In genomic region chr1:85208488-85208887, GRCh38 we compare ENCODE assay signal across 8 cellular contexts.
"Had no signal": no experiment of that assay in that cellular context is flagged by ENCODE, and none has a peak within 500 bp of the region (broad histone marks: within the 10 kb centered on the region; RNA-seq: fewer than 3 reads in every experiment).

No MANE protein-coding gene starts in this region.

- H2AFZ ChIP-seq: GM23338 had no signal

- H3K36me3 Mint-ChIP-seq: IgD-negative memory B cell had no signal

- H3K4me2 ChIP-seq: GM23338 had no signal

- ATAC-seq: GM23338, HepG2 had no signal

- H3K27ac ChIP-seq: HL-60 had no signal

- H3K27ac Mint-ChIP-seq: GM23338, HFFc6, IgD-negative memory B cell had no signal

- DNase-seq: H7, HCEC 1CT, HFFc6, KG1 had no signal

- FAIRE-seq: HepG2 had no signal

- H3K4me3 Mint-ChIP-seq: GM23338, HFFc6, IgD-negative memory B cell had no signal

- H3K4me1 Mint-ChIP-seq: IgD-negative memory B cell had no signal

- H3K4me3 ChIP-seq: GM23338 had no signal

- H3K9me3 Mint-ChIP-seq: GM23338, HFFc6 had no signal
